ENCODE assay signal across 10 cellular contexts in the genomic region with DNA sequence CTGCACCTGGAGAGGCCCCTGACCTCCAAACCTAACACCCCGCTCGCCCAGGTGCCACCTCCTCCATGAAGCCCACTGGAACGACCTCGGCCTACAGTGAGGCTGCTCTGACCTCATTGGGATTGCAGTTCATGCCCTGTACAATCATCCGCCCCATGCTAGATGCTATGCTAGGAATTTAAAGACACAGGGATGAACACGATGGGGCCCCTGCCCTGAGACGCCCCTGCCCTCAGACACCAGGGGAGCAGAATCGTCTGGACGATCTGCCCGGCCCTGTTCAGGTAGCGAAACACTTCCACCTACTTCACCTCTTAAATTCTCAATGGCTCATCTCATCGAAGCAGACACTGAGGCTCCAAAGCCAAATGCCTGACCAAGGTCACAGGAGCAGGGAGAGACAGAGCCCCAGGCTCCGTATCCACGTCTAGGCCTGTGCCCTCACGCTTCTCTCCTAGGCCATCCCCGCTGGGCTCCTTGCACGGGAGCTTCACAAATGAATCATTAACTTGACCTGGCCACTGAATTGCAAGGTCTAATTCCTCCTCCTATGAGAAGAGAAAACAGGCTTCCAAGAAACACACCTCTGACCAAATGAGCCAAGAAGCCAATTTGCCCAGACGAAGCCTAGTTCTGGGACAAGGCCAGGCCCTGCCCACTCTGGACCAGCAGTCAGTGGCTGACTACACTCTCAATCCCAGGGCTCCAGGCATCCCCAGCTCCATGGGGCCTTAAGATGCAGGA. TPM values are rescaled to one million over a fixed set of nuclear protein-coding genes. Genes with fewer than 3 reads are reported as not detected.
DNase-seq lines count a peak whose midpoint lies in the region; ATAC-seq and TF ChIP-seq lines count a peak whose summit lies in the region.
"Had no signal": no experiment of that assay in that cellular context is flagged by ENCODE, and none has a peak within 500 bp of the region (broad histone marks: within the 10 kb centered on the region; RNA-seq: fewer than 3 reads in every experiment).

No MANE protein-coding gene starts in this region.

- no peaks in the 10 kb centered on the region for H3K9me2 ChIP-seq in PC-3 (replicated peaks; ENCODE audit: low read length)

- ATAC-seq in GM18511 (IDR thresholded peaks at IDR 0.05; ENCODE audit: unreplicated experiment), result peak; percentile 43
- ATAC-seq in PC-3, result peak; percentile 58
- ATAC-seq in GM21367 (IDR thresholded peaks at IDR 0.05; ENCODE audit: unreplicated experiment), result no peak

- H3K9ac ChIP-seq in PC-3 (ENCODE audit: low read length), result peak overlapping the region; percentile 21

- WGBS in esophagus squamous epithelium, 2 donors, result 70 to 71% methylated on average over 15 to 16 of the region's 18 CpGs

- H3K9me3 ChIP-seq in PC-3 (ENCODE audit: low read length) (no peaks in the 10 kb centered on the region), esophagus squamous epithelium (no peaks in the 10 kb centered on the region)

- TF ChIP-seq CTCF in PC-3 (conservative IDR thresholded peaks at IDR 0.05; ENCODE audit: low read depth, low read length) (no peak), esophagus squamous epithelium (IDR thresholded peaks at IDR 0.05) (no peak), retinal pigment epithelial cell (conservative IDR thresholded peaks at IDR 0.05; ENCODE audit: low read depth, low read length) (no peak)

- H3K27me3 ChIP-seq in PC-3 (ENCODE audit: low read length) (no peaks in the 10 kb centered on the region), esophagus squamous epithelium (no peaks in the 10 kb centered on the region)
- H3K27me3 ChIP-seq: SJSA1 had no signal

- no peak for TF ChIP-seq POLR2A in esophagus squamous epithelium (IDR thresholded peaks at IDR 0.05)

- peaks cover 3% of the 10 kb centered on the region; the same call in 1 of the 2 replicates for H3K36me3 ChIP-seq in PC-3 (ENCODE audit: low read depth, low read length)
- H3K36me3 ChIP-seq in esophagus squamous epithelium, result no peaks in the 10 kb centered on the region
- H3K36me3 ChIP-seq: SJSA1 had no signal

- peaks cover 64% of the 10 kb centered on the region for H3K79me2 ChIP-seq in PC-3 (ENCODE audit: low read length)

- H4K20me1 ChIP-seq in PC-3 (ENCODE audit: low read length), result no peaks in the 10 kb centered on the region

- CTCF ChIA-PET in PC-3 (lab: Charles Lee), result interaction anchor here (1.5 to 1.8 kb wide), 2 partner anchors 10 to 78 kb away, joined by 6 to 7 read pairs; no protein-coding TSS in a partner anchor

- POLR2A ChIA-PET in PC-3 (lab: Charles Lee; ENCODE audit: unreplicated experiment), result no interaction called here

- no TSS peak for BruUV-seq in PC-3 (replicated peaks; lab: Mats Ljungman, UMichigan)

- H3K4me3 ChIP-seq in PC-3 (ENCODE audit: low read length) (0 out of 2 replicates have a peak overlapping the region, but pooled peaks have one; percentile 4), esophagus squamous epithelium (no peak overlapping the region), retinal pigment epithelial cell (ENCODE audit: low read length) (no peak overlapping the region)
- H3K4me3 ChIP-seq: SJSA1 had no signal

- DNase-seq in PC-3 (peak; percentile 72), esophagus squamous epithelium (lab: John Stamatoyannopoulos, UW) (no peak), retinal pigment epithelial cell (ENCODE audit: low read depth) (peak; percentile 84), globus pallidus (ENCODE audit: low spot score) (no peak), SKM-1 treated with dmso at 0.1 percent for 144 hours (lab: John Stamatoyannopoulos, UW; ENCODE audit: unreplicated experiment) (no peak)
- no peak for DNase-seq in activated T-cell treated with anti-CD3 and anti-CD28 coated beads, Interleukin-2, amount 50 U/mL, for 48 hours

- intact Hi-C loops in PC-3 (cut with micrococcal nuclease), result loop anchor here (2.0 kb wide), 1 partner anchor 70 kb away; no protein-coding TSS in a partner anchor
- intact Hi-C loops in esophagus squamous epithelium (cut with DNase I), result no loop called here

- H3K4me1 ChIP-seq in PC-3 (ENCODE audit: insufficient read depth, low read length) (peaks cover 23% of the 10 kb centered on the region), esophagus squamous epithelium (peaks cover 0 to 16% (median 11%) of the 10 kb centered on the region in 3 donors)

- peaks cover 8% of the 10 kb centered on the region for H3F3A ChIP-seq in PC-3 (ENCODE audit: low read length, unreplicated experiment)

- peak overlapping the region; percentile 78 for H3K27ac ChIP-seq in PC-3 (ENCODE audit: low read length)
- H3K27ac ChIP-seq in esophagus squamous epithelium, result peak overlapping the region in 3 of 4 donors; percentile 13 to 33 (median 25)
- H3K27ac ChIP-seq: HL-60, SJSA1 had no signal

- H2AFZ ChIP-seq in PC-3 (ENCODE audit: low read length), result peak overlapping the region; percentile 15

- H3K4me2 ChIP-seq in PC-3 (ENCODE audit: low read length), result peak overlapping the region; percentile 43

RNA-seq across cellular contexts. Expression of a gene that starts 35.2 kb away (rescaled TPM):
- total RNA-seq in PC-3 (2014; rRNA removed) (79.1 and 80.5 TPM in 2 replicates), esophagus squamous epithelium (1 to 10 TPM; 7.1 to 9.5 (median 8.8) TPM)

Comparison
In these comparisons a context has a peak if more than half of its experiments do, and no peak if none do; other contexts are left out.
1. DNase-seq: peak in PC-3 (single experiment) and retinal pigment epithelial cell (single experiment); none in esophagus squamous epithelium (single experiment), globus pallidus (single experiment), SKM-1 treated with dmso at 0.1 percent for 144 hours (single experiment) and activated T-cell treated with anti-CD3 and anti-CD28 coated beads, Interleukin-2, amount 50 U/mL, for 48 hours (0 of 2).